ENCODE assay signal across 26 cellular contexts in genomic region chr13:91286317-91286716, GRCh38.
"Had no signal": no experiment of that assay in that cellular context is flagged by ENCODE, and none has a peak within 500 bp of the region (broad histone marks: within the 10 kb centered on the region; RNA-seq: fewer than 3 reads in every experiment).

No MANE protein-coding gene starts in this region.

- H3K36me3 ChIP-seq: left lung, lower lobe of right lung, neutrophil, right atrium auricular region, spleen, tibial nerve, uterus had no signal

- H3K27ac ChIP-seq: left lung, lower lobe of right lung, neural progenitor cell, neutrophil, right atrium auricular region, skin epidermis, spleen, tibial nerve, uterus had no signal

- ATAC-seq: left cardiac atrium; left lung; lower lobe of right lung; natural killer cell; sciatic nerve; stimulated activated effector memory CD8-positive, alpha-beta T cell treated with anti-CD3 and anti-CD28 coated beads, Interleukin-12 subunit alpha, Interleukin-12 subunit beta, amount 100 ng/mL, for 72 hours had no signal

- H3K27me3 ChIP-seq: left lung, neural progenitor cell, neutrophil, right atrium auricular region, spleen, tibial nerve, uterus had no signal

- H3K4me3 Mint-ChIP-seq: naive B cell; natural killer cell; nephron progenitor cell; neural progenitor cell; stimulated activated effector memory CD8-positive, alpha-beta T cell treated with anti-CD3 and anti-CD28 coated beads, Interleukin-12 subunit alpha, Interleukin-12 subunit beta, amount 100 ng/mL, for 72 hours; stimulated activated naive CD8-positive, alpha-beta T cell treated with anti-CD3 and anti-CD28 coated beads, Interleukin-15, Interleukin-2, amounts not matched to agents 100 ng/mL and 50 ng/mL, for 24 hours; type B pancreatic cell had no signal

- H3K27ac Mint-ChIP-seq: naive B cell; natural killer cell; nephron progenitor cell; neural progenitor cell; progenitor cell of endocrine pancreas; stimulated activated effector memory CD8-positive, alpha-beta T cell treated with anti-CD3 and anti-CD28 coated beads, Interleukin-12 subunit alpha, Interleukin-12 subunit beta, amount 100 ng/mL, for 72 hours; stimulated activated naive CD8-positive, alpha-beta T cell treated with anti-CD3 and anti-CD28 coated beads, Interleukin-15, Interleukin-2, amounts not matched to agents 100 ng/mL and 50 ng/mL, for 24 hours; type B pancreatic cell had no signal

- H3K36me3 Mint-ChIP-seq: naive B cell; natural killer cell; neural progenitor cell; stimulated activated effector memory CD8-positive, alpha-beta T cell treated with anti-CD3 and anti-CD28 coated beads, Interleukin-12 subunit alpha, Interleukin-12 subunit beta, amount 100 ng/mL, for 72 hours; type B pancreatic cell had no signal

- DNase-seq: hippocampal formation; kidney glomerular epithelial cell; left cardiac atrium; left lung; lower lobe of right lung; mammary epithelial cell; mesenchymal stem cell; naive B cell; natural killer cell; nephron progenitor cell; occipital lobe; spleen; stimulated activated CD4-positive, alpha-beta T cell treated with anti-CD3 and anti-CD28 coated beads, Interleukin-4, amount 100 ng/mL, for 24 hours; stimulated activated naive CD4-positive, alpha-beta T cell; uterus had no signal

- H3K27me3 Mint-ChIP-seq: stimulated activated naive CD8-positive, alpha-beta T cell treated with anti-CD3 and anti-CD28 coated beads, Interleukin-15, Interleukin-2, amounts not matched to agents 100 ng/mL and 50 ng/mL, for 24 hours; type B pancreatic cell had no signal

- H3K4me3 ChIP-seq: left lung, lower lobe of right lung, neural progenitor cell, right atrium auricular region, skin epidermis, spleen, tibial nerve, uterus had no signal

- H3K9me3 Mint-ChIP-seq: stimulated activated effector memory CD8-positive, alpha-beta T cell treated with anti-CD3 and anti-CD28 coated beads, Interleukin-12 subunit alpha, Interleukin-12 subunit beta, amount 100 ng/mL, for 72 hours; stimulated activated naive CD8-positive, alpha-beta T cell treated with anti-CD3 and anti-CD28 coated beads, Interleukin-15, Interleukin-2, amounts not matched to agents 100 ng/mL and 50 ng/mL, for 24 hours; type B pancreatic cell had no signal

- H3K9me3 ChIP-seq: left lung, lower lobe of right lung, neutrophil, right atrium auricular region, uterus had no signal

- H3K4me1 ChIP-seq: left lung, lower lobe of right lung, right atrium auricular region, spleen, tibial nerve, uterus had no signal

- H3K4me1 Mint-ChIP-seq: naive B cell; natural killer cell; neural progenitor cell; stimulated activated effector memory CD8-positive, alpha-beta T cell treated with anti-CD3 and anti-CD28 coated beads, Interleukin-12 subunit alpha, Interleukin-12 subunit beta, amount 100 ng/mL, for 72 hours had no signal

- FAIRE-seq: keratinocyte had no signal
